ENCODE assay signal across 1 cellular context in genomic region chr20:5145365-5146301, GRCh38.
TF ChIP-seq lines count a peak whose summit lies in the region.

No MANE protein-coding gene starts in this region.

TF ChIP-seq in GM12878, 131 proteins besides CTCF, POLR2A, EP300 and RAD21:
- TF ChIP-seq POU2F2 (IDR thresholded peaks at IDR 0.05; ENCODE audit: borderline replicate concordance, low read depth, low read length) (no peak), TCF12 (IDR thresholded peaks at IDR 0.05; ENCODE audit: low read depth, low read length) (no peak), USF2 (IDR thresholded peaks at IDR 0.05; ENCODE audit: borderline replicate concordance, low read depth, low read length) (no peak), RUNX3 (IDR thresholded peaks at IDR 0.05; ENCODE audit: low read length) (peak; percentile 72), MEF2B (IDR thresholded peaks at IDR 0.05; ENCODE audit: partially characterized antibody, poor library complexity, severe bottlenecking) (no peak), SMC3 (IDR thresholded peaks at IDR 0.05; ENCODE audit: borderline replicate concordance, low read length) (no peak), HCFC1 (IDR thresholded peaks at IDR 0.05; ENCODE audit: low read length) (no peak), BMI1 (IDR thresholded peaks at IDR 0.05; ENCODE audit: borderline replicate concordance) (no peak), KLF5 (IDR thresholded peaks at IDR 0.05; ENCODE audit: partially characterized antibody) (no peak), RAD51 (IDR thresholded peaks at IDR 0.05) (no peak), TARDBP (IDR thresholded peaks at IDR 0.05; ENCODE audit: borderline replicate concordance) (no peak), JUNB (IDR thresholded peaks at IDR 0.05) (no peak), PAX5 (IDR thresholded peaks at IDR 0.05; ENCODE audit: borderline replicate concordance, low read depth, low read length) (peak; percentile 61; the same call in 1 of the 2 replicates), YY1 (IDR thresholded peaks at IDR 0.05; ENCODE audit: low read depth, low read length) (no peak), ZNF622 (IDR thresholded peaks at IDR 0.05) (no peak), CREM (IDR thresholded peaks at IDR 0.05; ENCODE audit: low read depth) (no peak), BRCA1 (IDR thresholded peaks at IDR 0.05; ENCODE audit: low read depth, low read length) (no peak), NFIC (IDR thresholded peaks at IDR 0.05; ENCODE audit: low read depth, low read length) (no peak), CBX3 (IDR thresholded peaks at IDR 0.05; ENCODE audit: borderline replicate concordance, low read depth) (no peak)
- TF ChIP-seq, protein P1, sequence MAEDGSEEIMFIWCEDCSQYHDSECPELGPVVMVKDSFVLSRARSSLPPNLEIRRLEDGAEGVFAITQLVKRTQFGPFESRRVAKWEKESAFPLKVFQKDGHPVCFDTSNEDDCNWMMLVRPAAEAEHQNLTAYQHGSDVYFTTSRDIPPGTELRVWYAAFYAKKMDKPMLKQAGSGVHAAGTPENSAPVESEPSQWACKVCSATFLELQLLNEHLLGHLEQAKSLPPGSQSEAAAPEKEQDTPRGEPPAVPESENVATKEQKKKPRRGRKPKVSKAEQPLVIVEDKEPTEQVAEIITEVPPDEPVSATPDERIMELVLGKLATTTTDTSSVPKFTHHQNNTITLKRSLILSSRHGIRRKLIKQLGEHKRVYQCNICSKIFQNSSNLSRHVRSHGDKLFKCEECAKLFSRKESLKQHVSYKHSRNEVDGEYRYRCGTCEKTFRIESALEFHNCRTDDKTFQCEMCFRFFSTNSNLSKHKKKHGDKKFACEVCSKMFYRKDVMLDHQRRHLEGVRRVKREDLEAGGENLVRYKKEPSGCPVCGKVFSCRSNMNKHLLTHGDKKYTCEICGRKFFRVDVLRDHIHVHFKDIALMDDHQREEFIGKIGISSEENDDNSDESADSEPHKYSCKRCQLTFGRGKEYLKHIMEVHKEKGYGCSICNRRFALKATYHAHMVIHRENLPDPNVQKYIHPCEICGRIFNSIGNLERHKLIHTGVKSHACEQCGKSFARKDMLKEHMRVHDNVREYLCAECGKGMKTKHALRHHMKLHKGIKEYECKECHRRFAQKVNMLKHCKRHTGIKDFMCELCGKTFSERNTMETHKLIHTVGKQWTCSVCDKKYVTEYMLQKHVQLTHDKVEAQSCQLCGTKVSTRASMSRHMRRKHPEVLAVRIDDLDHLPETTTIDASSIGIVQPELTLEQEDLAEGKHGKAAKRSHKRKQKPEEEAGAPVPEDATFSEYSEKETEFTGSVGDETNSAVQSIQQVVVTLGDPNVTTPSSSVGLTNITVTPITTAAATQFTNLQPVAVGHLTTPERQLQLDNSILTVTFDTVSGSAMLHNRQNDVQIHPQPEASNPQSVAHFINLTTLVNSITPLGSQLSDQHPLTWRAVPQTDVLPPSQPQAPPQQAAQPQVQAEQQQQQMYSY (CRISPR knock-in tag; IDR thresholded peaks at IDR 0.05), result no peak
- TF ChIP-seq, protein P2, sequence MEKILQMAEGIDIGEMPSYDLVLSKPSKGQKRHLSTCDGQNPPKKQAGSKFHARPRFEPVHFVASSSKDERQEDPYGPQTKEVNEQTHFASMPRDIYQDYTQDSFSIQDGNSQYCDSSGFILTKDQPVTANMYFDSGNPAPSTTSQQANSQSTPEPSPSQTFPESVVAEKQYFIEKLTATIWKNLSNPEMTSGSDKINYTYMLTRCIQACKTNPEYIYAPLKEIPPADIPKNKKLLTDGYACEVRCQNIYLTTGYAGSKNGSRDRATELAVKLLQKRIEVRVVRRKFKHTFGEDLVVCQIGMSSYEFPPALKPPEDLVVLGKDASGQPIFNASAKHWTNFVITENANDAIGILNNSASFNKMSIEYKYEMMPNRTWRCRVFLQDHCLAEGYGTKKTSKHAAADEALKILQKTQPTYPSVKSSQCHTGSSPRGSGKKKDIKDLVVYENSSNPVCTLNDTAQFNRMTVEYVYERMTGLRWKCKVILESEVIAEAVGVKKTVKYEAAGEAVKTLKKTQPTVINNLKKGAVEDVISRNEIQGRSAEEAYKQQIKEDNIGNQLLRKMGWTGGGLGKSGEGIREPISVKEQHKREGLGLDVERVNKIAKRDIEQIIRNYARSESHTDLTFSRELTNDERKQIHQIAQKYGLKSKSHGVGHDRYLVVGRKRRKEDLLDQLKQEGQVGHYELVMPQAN (conservative IDR thresholded peaks at IDR 0.05), result no peak
- TF ChIP-seq, protein P3, sequence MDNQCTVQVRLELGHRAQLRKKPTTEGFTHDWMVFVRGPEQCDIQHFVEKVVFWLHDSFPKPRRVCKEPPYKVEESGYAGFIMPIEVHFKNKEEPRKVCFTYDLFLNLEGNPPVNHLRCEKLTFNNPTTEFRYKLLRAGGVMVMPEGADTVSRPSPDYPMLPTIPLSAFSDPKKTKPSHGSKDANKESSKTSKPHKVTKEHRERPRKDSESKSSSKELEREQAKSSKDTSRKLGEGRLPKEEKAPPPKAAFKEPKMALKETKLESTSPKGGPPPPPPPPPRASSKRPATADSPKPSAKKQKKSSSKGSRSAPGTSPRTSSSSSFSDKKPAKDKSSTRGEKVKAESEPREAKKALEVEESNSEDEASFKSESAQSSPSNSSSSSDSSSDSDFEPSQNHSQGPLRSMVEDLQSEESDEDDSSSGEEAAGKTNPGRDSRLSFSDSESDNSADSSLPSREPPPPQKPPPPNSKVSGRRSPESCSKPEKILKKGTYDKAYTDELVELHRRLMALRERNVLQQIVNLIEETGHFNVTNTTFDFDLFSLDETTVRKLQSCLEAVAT (IDR thresholded peaks at IDR 0.05), result peak; percentile 84
- TF ChIP-seq, protein P4, sequence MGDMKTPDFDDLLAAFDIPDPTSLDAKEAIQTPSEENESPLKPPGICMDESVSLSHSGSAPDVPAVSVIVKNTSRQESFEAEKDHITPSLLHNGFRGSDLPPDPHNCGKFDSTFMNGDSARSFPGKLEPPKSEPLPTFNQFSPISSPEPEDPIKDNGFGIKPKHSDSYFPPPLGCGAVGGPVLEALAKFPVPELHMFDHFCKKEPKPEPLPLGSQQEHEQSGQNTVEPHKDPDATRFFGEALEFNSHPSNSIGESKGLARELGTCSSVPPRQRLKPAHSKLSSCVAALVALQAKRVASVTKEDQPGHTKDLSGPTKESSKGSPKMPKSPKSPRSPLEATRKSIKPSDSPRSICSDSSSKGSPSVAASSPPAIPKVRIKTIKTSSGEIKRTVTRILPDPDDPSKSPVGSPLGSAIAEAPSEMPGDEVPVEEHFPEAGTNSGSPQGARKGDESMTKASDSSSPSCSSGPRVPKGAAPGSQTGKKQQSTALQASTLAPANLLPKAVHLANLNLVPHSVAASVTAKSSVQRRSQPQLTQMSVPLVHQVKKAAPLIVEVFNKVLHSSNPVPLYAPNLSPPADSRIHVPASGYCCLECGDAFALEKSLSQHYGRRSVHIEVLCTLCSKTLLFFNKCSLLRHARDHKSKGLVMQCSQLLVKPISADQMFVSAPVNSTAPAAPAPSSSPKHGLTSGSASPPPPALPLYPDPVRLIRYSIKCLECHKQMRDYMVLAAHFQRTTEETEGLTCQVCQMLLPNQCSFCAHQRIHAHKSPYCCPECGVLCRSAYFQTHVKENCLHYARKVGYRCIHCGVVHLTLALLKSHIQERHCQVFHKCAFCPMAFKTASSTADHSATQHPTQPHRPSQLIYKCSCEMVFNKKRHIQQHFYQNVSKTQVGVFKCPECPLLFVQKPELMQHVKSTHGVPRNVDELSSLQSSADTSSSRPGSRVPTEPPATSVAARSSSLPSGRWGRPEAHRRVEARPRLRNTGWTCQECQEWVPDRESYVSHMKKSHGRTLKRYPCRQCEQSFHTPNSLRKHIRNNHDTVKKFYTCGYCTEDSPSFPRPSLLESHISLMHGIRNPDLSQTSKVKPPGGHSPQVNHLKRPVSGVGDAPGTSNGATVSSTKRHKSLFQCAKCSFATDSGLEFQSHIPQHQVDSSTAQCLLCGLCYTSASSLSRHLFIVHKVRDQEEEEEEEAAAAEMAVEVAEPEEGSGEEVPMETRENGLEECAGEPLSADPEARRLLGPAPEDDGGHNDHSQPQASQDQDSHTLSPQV (IDR thresholded peaks at IDR 0.05), result no peak
- TF ChIP-seq, protein P5, sequence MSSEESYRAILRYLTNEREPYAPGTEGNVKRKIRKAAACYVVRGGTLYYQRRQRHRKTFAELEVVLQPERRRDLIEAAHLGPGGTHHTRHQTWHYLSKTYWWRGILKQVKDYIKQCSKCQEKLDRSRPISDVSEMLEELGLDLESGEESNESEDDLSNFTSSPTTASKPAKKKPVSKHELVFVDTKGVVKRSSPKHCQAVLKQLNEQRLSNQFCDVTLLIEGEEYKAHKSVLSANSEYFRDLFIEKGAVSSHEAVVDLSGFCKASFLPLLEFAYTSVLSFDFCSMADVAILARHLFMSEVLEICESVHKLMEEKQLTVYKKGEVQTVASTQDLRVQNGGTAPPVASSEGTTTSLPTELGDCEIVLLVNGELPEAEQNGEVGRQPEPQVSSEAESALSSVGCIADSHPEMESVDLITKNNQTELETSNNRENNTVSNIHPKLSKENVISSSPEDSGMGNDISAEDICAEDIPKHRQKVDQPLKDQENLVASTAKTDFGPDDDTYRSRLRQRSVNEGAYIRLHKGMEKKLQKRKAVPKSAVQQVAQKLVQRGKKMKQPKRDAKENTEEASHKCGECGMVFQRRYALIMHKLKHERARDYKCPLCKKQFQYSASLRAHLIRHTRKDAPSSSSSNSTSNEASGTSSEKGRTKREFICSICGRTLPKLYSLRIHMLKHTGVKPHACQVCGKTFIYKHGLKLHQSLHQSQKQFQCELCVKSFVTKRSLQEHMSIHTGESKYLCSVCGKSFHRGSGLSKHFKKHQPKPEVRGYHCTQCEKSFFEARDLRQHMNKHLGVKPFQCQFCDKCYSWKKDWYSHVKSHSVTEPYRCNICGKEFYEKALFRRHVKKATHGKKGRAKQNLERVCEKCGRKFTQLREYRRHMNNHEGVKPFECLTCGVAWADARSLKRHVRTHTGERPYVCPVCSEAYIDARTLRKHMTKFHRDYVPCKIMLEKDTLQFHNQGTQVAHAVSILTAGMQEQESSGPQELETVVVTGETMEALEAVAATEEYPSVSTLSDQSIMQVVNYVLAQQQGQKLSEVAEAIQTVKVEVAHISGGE (CRISPR knock-in tag; IDR thresholded peaks at IDR 0.05), result no peak
- TF ChIP-seq, protein P6, sequence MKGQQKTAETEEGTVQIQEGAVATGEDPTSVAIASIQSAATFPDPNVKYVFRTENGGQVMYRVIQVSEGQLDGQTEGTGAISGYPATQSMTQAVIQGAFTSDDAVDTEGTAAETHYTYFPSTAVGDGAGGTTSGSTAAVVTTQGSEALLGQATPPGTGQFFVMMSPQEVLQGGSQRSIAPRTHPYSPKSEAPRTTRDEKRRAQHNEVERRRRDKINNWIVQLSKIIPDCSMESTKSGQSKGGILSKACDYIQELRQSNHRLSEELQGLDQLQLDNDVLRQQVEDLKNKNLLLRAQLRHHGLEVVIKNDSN (IDR thresholded peaks at IDR 0.05; ENCODE audit: borderline replicate concordance, extremely low read length, insufficient read depth, low read depth, low read length), result no peak
